Comparison of ENCODE assay signal across 1 cellular context in genomic region chr1:229341811-229342304, GRCh38.
TF ChIP-seq lines count a peak whose summit lies in the region.

No MANE protein-coding gene starts in this region.

TF ChIP-seq in K562, 482 proteins besides CTCF, POLR2A, EP300 and RAD21 (continued from another document):
- TF ChIP-seq HMGXB4 (CRISPR knock-in tag; IDR thresholded peaks at IDR 0.05) (0 out of 2 replicates have a peak, but pooled peaks have one; percentile 63), GATAD2B (IDR thresholded peaks at IDR 0.05; ENCODE audit: borderline replicate concordance) (peak; percentile 77; the same call in 1 of the 2 replicates), UBTF (IDR thresholded peaks at IDR 0.05; ENCODE audit: borderline replicate concordance in 1 of 2, low read depth in 2 of 2, low read length in 2 of 2) (peak in 1 of 2 experiments; percentile 74; a peak in 2 of 4 replicates), SOX6 (IDR thresholded peaks at IDR 0.05) (0 out of 2 replicates have a peak, but pooled peaks have one; percentile 9), CEBPG (CRISPR knock-in tag; IDR thresholded peaks at IDR 0.05) (no peak), CEBPG (tag; conservative IDR thresholded peaks at IDR 0.05 in 1 of 2, IDR thresholded peaks at IDR 0.05 in 1 of 2) (0 out of 4 replicates have a peak, but pooled peaks of 1 of the 2 experiments have one; percentile 26), ZBTB7A (IDR thresholded peaks at IDR 0.05; ENCODE audit: borderline replicate concordance, control insufficient read depth, low read depth, low read length) (peak; percentile 53; the same call in 1 of the 2 replicates), ZNF592 (IDR thresholded peaks at IDR 0.05) (peak; percentile 50; the same call in 1 of the 2 replicates), RBM25 (IDR thresholded peaks at IDR 0.05; ENCODE audit: low read depth, low read length, severe bottlenecking) (peak; percentile 71), HSF4 (CRISPR knock-in tag; IDR thresholded peaks at IDR 0.05; ENCODE audit: borderline replicate concordance) (no peak), FOXK1 (CRISPR knock-in tag; IDR thresholded peaks at IDR 0.05; ENCODE audit: borderline replicate concordance) (no peak), SPI1 (IDR thresholded peaks at IDR 0.05; ENCODE audit: borderline replicate concordance, low read depth, low read length) (peak; percentile 41; the same call in 1 of the 2 replicates), CEBPB (tag; IDR thresholded peaks at IDR 0.05) (0 out of 2 replicates have a peak, but pooled peaks have one; percentile 9)
